ENCODE assay signal across 8 cellular contexts in genomic region chr6:13328875-13329183, GRCh38. TPM values are rescaled to one million over a fixed set of nuclear protein-coding genes. Genes with fewer than 3 reads are reported as not detected.
DNase-seq lines count a peak whose midpoint lies in the region; ATAC-seq and TF ChIP-seq lines count a peak whose summit lies in the region.

No MANE protein-coding gene starts in this region.

- H3K36me3 Mint-ChIP-seq in HFFc6 (ENCODE audit: low read depth): peaks cover 5% of the 10 kb centered on the region; the same call in 1 of the 2 replicates

- DNase-seq in A673 (ENCODE audit: low spot score) (no peak), HFFc6 (no peak), breast epithelium (ENCODE audit: low spot score in 2 of 2) (no peak), mesenteric fat pad (ENCODE audit: low spot score) (no peak)

- no peaks in the 10 kb centered on the region for H3K27me3 ChIP-seq in A673 (replicated peaks; ENCODE audit: insufficient read depth, low read depth, low read length, poor library complexity)
- H3K27me3 ChIP-seq in breast epithelium: no peaks in the 10 kb centered on the region
- no peaks in the 10 kb centered on the region for H3K27me3 ChIP-seq in mucosa of rectum (ENCODE audit: control insufficient read depth in 2 of 2, insufficient read depth in 2 of 2, low read length in 2 of 2)

- H3K4me3 ChIP-seq in A673 (ENCODE audit: low read depth, low read length, poor library complexity, severe bottlenecking) (peak overlapping the region; percentile 82), breast epithelium (peak overlapping the region; percentile 80 to 85 (median 82)), mucosa of rectum (ENCODE audit: low read length in 2 of 2) (peak overlapping the region; percentile 97)

- H3K4me1 ChIP-seq in A673 (ENCODE audit: insufficient read depth, low read length, poor library complexity, severe bottlenecking): peaks cover 18% of the 10 kb centered on the region
- H3K4me1 ChIP-seq in breast epithelium: no peaks in the 10 kb centered on the region
- H3K4me1 ChIP-seq in mucosa of rectum (ENCODE audit: control insufficient read depth in 2 of 2, insufficient read depth in 2 of 2, low read length in 2 of 2): peaks cover 0 to 7% of the 10 kb centered on the region in 2 donors

- peaks cover 27% of the 10 kb centered on the region for H3K4me1 Mint-ChIP-seq in HFFc6 (ENCODE audit: low read depth)

- H3K9me3 Mint-ChIP-seq in HFFc6: no peaks in the 10 kb centered on the region

- H3K9me3 ChIP-seq in A673 (ENCODE audit: low read depth, low read length, poor library complexity, severe bottlenecking): no peaks in the 10 kb centered on the region
- H3K9me3 ChIP-seq in breast epithelium: no peaks in the 10 kb centered on the region
- H3K9me3 ChIP-seq in mucosa of rectum (ENCODE audit: control insufficient read depth in 2 of 2, low read length in 2 of 2): no peaks in the 10 kb centered on the region

- POLR2A ChIA-PET in A673 (lab: Charles Lee; ENCODE audit: low non-redundant PET): interaction anchor here (0.6 kb wide), 1 partner anchor 804 kb away, joined by 5 read pairs; no protein-coding TSS in a partner anchor

- TSS peak; percentile 97 for BruUV-seq in A673 (replicated peaks; lab: Mats Ljungman, UMichigan)

- ATAC-seq in HG03378 (IDR thresholded peaks at IDR 0.05; ENCODE audit: unreplicated experiment) (no peak), GM18502 (IDR thresholded peaks at IDR 0.05; ENCODE audit: poor library complexity, unreplicated experiment) (no peak), HG03457 (IDR thresholded peaks at IDR 0.05; ENCODE audit: unreplicated experiment) (no peak)

- H3K4me3 Mint-ChIP-seq in HFFc6: peak overlapping the region; percentile 96

- H3K36me3 ChIP-seq in A673 (ENCODE audit: insufficient read depth, low read length, poor library complexity, severe bottlenecking) (peaks cover 5% of the 10 kb centered on the region), breast epithelium (no peaks in the 10 kb centered on the region), mucosa of rectum (ENCODE audit: control insufficient read depth in 2 of 2, insufficient read depth in 2 of 2, low read length in 2 of 2) (peaks cover 0 to 5% of the 10 kb centered on the region in 2 donors)

- H3K27me3 Mint-ChIP-seq in HFFc6 (ENCODE audit: insufficient read depth): peaks cover 1% of the 10 kb centered on the region; the same call in 1 of the 2 replicates

- peak overlapping the region; percentile 87 for H3K27ac Mint-ChIP-seq in HFFc6

- TF ChIP-seq CTCF in A673 (conservative IDR thresholded peaks at IDR 0.05; ENCODE audit: low read depth, low read length) (no peak), HFFc6 (IDR thresholded peaks at IDR 0.05) (no peak), breast epithelium (IDR thresholded peaks at IDR 0.05) (no peak)

- intact Hi-C loops in A673 (cut with micrococcal nuclease; ENCODE audit: unreplicated experiment) (no loop called here), breast epithelium (cut with DNase I; ENCODE audit: low total_unique reads) (no loop called here)

- TF ChIP-seq POLR2A in breast epithelium (IDR thresholded peaks at IDR 0.05): no peak

- H3K27ac ChIP-seq in A673 (ENCODE audit: low read depth, low read length, poor library complexity, severe bottlenecking) (peak overlapping the region; percentile 86), breast epithelium (peak overlapping the region; percentile 94 to 95), mucosa of rectum (ENCODE audit: low read depth in 2 of 2, low read length in 2 of 2) (peak overlapping the region; percentile 95 to 98)

- CTCF ChIA-PET in A673 (lab: Charles Lee): interaction anchor here (0.8 kb wide), 1 partner anchor 100 kb away, joined by 3 read pairs; no protein-coding TSS in a partner anchor

- peak overlapping the region; percentile 94 to 98 for H3K9ac ChIP-seq in mucosa of rectum (ENCODE audit: low read depth in 1 of 2, low read length in 2 of 2)

RNA-seq across cellular contexts. Expression of gene TBC1D7, which starts 0.5 kb away (rescaled TPM):
- total RNA-seq in A673 (2021) (32.1 and 34.2 TPM in 2 replicates), breast epithelium (10 to 100 TPM in 1 of 3 donors, 1 to 10 TPM in 2; 8.6 to 10.6 (median 9.8) TPM), mesenteric fat pad (11.0 TPM)
- total RNA-seq in HFFc6 (2021; fragmentation: NEBNext Ultra II Directional; extraction: Animal tissue kit (Norgen Biotek cat#: 25700)): 10 to 100 TPM; 11.5 to 15.1 (median 14.6) TPM
